ENCODE assay signal across 8 cellular contexts in the genomic region with DNA sequence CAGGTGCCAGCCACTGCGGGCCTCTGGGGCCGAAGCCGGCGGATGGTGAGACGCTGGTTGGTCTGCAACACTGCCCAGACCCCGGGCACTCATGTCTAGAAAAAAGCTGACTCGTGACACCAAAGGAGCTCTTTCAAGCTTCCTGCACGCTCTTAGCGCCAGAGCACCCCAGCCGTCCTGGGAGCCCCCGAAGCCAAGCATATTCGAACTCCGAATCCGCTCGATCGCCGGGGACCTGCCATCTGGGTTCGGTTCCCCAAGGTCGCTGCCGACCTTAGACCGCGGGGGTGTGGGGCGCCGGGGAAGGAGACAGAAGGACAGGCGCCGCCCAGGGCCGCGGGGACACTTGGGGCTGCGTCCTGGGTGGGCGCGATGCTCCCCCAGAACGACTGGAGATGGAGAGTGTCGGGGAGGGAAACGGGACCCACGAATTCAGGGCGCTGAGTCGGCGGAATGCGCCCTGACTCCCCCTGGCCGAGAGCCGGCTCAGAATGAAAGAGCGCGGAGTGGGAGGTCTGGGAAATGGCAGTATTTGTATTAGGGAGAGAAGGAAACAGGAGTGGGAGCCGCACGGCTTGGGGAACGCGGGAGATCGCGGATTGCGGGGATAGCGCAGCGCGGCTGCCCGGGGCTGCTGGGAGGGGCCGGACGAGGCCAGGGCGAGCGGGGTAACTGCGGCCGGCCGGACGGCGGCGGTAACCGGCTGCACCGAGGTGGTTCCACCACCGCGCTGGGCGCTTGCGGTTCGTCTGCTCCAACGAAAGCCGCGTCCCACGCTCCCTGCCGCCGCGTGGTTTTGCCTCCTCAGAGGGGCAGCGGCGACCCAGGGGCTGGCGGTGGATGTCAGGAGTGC. TPM values are rescaled to one million over a fixed set of nuclear protein-coding genes. Genes with fewer than 3 reads are reported as not detected.
DNase-seq lines count a peak whose midpoint lies in the region; ATAC-seq and TF ChIP-seq lines count a peak whose summit lies in the region.

No MANE protein-coding gene starts in this region.

- peak; percentile 55 for ATAC-seq in HG03108 (IDR thresholded peaks at IDR 0.05; ENCODE audit: unreplicated experiment)
- ATAC-seq in activated naive CD8-positive, alpha-beta T cell treated with anti-CD3 and anti-CD28 coated beads, Interleukin-2, amount 10 ng/mL, durations not matched to agents 7 days and 5 days (ENCODE audit: low read depth) = peak; percentile 36
- ATAC-seq in heart right ventricle = peak; percentile 54 to 72 (median 63)
- no peak for ATAC-seq in HG02981 (IDR thresholded peaks at IDR 0.05; ENCODE audit: unreplicated experiment)

- H3K9me3 Mint-ChIP-seq in activated naive CD8-positive, alpha-beta T cell treated with anti-CD3 and anti-CD28 coated beads, Interleukin-2, amount 10 ng/mL, durations not matched to agents 7 days and 5 days = no peaks in the 10 kb centered on the region
- H3K9me3 Mint-ChIP-seq in progenitor cell of endocrine pancreas (ENCODE audit: low read depth) = no peaks in the 10 kb centered on the region

- H3K27ac ChIP-seq in heart right ventricle = peak overlapping the region; percentile 46 to 90 (median 82)

- 2 to 3% methylated on average over 81 of the region's 81 CpGs for WGBS in heart right ventricle, 2 donors

- H3K27me3 ChIP-seq in heart right ventricle = peaks cover 0 to 34% (median 13%) of the 10 kb centered on the region in 7 donors

- no peaks in the 10 kb centered on the region for H3K36me3 Mint-ChIP-seq in activated naive CD8-positive, alpha-beta T cell treated with anti-CD3 and anti-CD28 coated beads, Interleukin-2, amount 10 ng/mL, durations not matched to agents 7 days and 5 days
- no peaks in the 10 kb centered on the region for H3K36me3 Mint-ChIP-seq in progenitor cell of endocrine pancreas (ENCODE audit: insufficient read depth)

- TF ChIP-seq CTCF in heart right ventricle (IDR thresholded peaks at IDR 0.05) (peak in 6 of 9 donors; percentile 7 to 45 (median 26)), progenitor cell of endocrine pancreas (IDR thresholded peaks at IDR 0.05; ENCODE audit: unreplicated experiment) (peak; percentile 34)

- peaks cover 10 to 65% (median 45%) of the 10 kb centered on the region in 9 donors for H3K4me1 ChIP-seq in heart right ventricle

- POLR2A ChIA-PET in activated naive CD8-positive, alpha-beta T cell treated with anti-CD3 and anti-CD28 coated beads, Interleukin-2, amount 10 ng/mL, durations not matched to agents 7 days and 5 days (lab: Charles Lee) = no interaction called here

- peak overlapping the region; percentile 26 to 86 (median 60) for H3K4me3 ChIP-seq in heart right ventricle

- H3K9me3 ChIP-seq in heart right ventricle = no peaks in the 10 kb centered on the region

- no peaks in the 10 kb centered on the region for H3K36me3 ChIP-seq in heart right ventricle

- peaks cover 62% of the 10 kb centered on the region for H3K27me3 Mint-ChIP-seq in activated naive CD8-positive, alpha-beta T cell treated with anti-CD3 and anti-CD28 coated beads, Interleukin-2, amount 10 ng/mL, durations not matched to agents 7 days and 5 days
- H3K27me3 Mint-ChIP-seq in progenitor cell of endocrine pancreas = peaks cover 68% of the 10 kb centered on the region

- DNase-seq in NCI-H2029 (lab: John Stamatoyannopoulos, UW) (peak; percentile 24), NCI-H2029 treated with DMSO at 0.1 percent for 48 hours (lab: John Stamatoyannopoulos, UW) (no peak), heart right ventricle (peak in 1 of 2 donors; percentile 59), progenitor cell of endocrine pancreas (ENCODE audit: low spot score, unreplicated experiment) (peak; percentile 18), NCI-H1436 (lab: John Stamatoyannopoulos, UW) (no peak)
- peak; percentile 39 for DNase-seq in activated naive CD8-positive, alpha-beta T cell treated with anti-CD3 and anti-CD28 coated beads, Interleukin-2, amount 10 ng/mL, durations not matched to agents 7 days and 5 days

- intact Hi-C loops in heart right ventricle (cut with DNase I) = loop anchor here in 2 of 10 donors (2.0 to 10.0 kb wide), 2 partner anchors 31 to 49 kb away; no protein-coding TSS in a partner anchor

- H3K4me3 Mint-ChIP-seq in activated naive CD8-positive, alpha-beta T cell treated with anti-CD3 and anti-CD28 coated beads, Interleukin-2, amount 10 ng/mL, durations not matched to agents 7 days and 5 days = peak overlapping the region; percentile 89
- H3K4me3 Mint-ChIP-seq in progenitor cell of endocrine pancreas (ENCODE audit: low read depth) = peak overlapping the region; percentile 73

- no peak overlapping the region for H3K27ac Mint-ChIP-seq in activated naive CD8-positive, alpha-beta T cell treated with anti-CD3 and anti-CD28 coated beads, Interleukin-2, amount 10 ng/mL, durations not matched to agents 7 days and 5 days
- H3K27ac Mint-ChIP-seq in progenitor cell of endocrine pancreas = peak overlapping the region; percentile 32

- peaks cover 6% of the 10 kb centered on the region for H3K4me1 Mint-ChIP-seq in activated naive CD8-positive, alpha-beta T cell treated with anti-CD3 and anti-CD28 coated beads, Interleukin-2, amount 10 ng/mL, durations not matched to agents 7 days and 5 days
- H3K4me1 Mint-ChIP-seq in progenitor cell of endocrine pancreas (ENCODE audit: low read depth) = peaks cover 10% of the 10 kb centered on the region

RNA-seq across cellular contexts. Expression of a gene that starts 20.1 kb away (rescaled TPM):
- total RNA-seq in activated naive CD8-positive, alpha-beta T cell treated with anti-CD3 and anti-CD28 coated beads, Interleukin-2, amount 10 ng/mL, durations not matched to agents 7 days and 5 days = 100 to 1,000 TPM; 127 to 135 TPM
- total RNA-seq in heart right ventricle (100 to 1,000 TPM; 169 to 210 (median 185) TPM), progenitor cell of endocrine pancreas (230 and 239 TPM in 2 replicates)
- polyA plus RNA-seq in heart right ventricle = 100 to 1,000 TPM in 1 of 2 donors, 10 to 100 TPM in 1; 30.4 to 137 TPM

RNA-seq across cellular contexts. Expression of a gene that starts 25.7 kb away (rescaled TPM):
- total RNA-seq in activated naive CD8-positive, alpha-beta T cell treated with anti-CD3 and anti-CD28 coated beads, Interleukin-2, amount 10 ng/mL, durations not matched to agents 7 days and 5 days = 1 to 10 TPM; 2.4 to 2.8 TPM
- total RNA-seq in heart right ventricle (10 to 100 TPM; 32.2 to 53.4 (median 45.3) TPM), progenitor cell of endocrine pancreas (10.0 and 13.6 TPM in 2 replicates)
- 10 to 100 TPM; 12.0 to 24.3 TPM for polyA plus RNA-seq in heart right ventricle

Comparison
In these comparisons a context has a peak if more than half of its experiments do, and no peak if none do; other contexts are left out.
1. DNase-seq: peak in NCI-H2029 (single experiment), activated naive CD8-positive, alpha-beta T cell treated with anti-CD3 and anti-CD28 coated beads, Interleukin-2, amount 10 ng/mL, durations not matched to agents 7 days and 5 days (single experiment) and progenitor cell of endocrine pancreas (single experiment); none in NCI-H2029 treated with DMSO at 0.1 percent for 48 hours (single experiment) and NCI-H1436 (single experiment).